Comparison of ENCODE assay signal across 19 cellular contexts in the genomic region with DNA sequence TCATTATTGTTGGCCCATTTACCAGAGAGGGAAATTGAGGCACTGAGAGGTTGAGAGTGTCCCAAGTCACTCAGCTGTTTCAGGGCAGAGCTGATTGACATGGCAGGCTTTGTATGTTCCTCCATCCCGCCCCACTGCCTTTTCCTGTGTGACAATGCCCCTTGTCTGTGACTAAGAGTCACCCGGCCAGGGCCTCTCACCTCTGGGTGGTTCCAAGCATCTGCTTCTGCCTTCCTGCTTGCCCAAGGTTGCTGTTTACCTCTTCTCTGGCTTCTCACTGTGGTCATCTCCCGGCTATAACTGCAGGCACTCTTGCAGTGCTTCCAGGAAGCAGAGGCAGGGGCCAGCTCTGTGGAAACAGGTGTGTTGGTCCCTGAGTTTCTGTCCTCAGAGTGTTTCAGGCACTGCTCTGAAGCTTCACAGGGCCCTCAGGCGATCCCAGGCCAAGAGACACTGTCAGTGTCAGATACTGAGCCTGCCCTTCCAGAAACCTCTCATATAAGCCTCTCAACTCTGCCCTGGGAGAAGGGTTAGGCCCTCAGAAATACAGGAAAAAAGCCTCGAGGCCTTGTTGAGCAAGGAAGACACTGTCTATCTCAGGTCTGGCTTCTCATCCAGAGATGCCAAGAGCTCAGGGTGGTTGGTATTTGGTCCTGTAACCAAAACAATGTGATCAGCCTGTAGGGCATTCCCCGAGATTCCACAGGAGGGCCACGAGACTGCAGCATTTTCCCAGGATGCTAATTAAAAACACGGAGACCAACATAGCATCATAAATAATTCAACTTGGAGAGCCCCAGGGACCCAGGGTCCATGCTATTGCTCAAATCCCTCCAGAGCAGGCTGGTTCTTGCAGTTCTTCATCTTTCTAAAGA. TPM values are rescaled to one million over a fixed set of nuclear protein-coding genes. Genes with fewer than 3 reads are reported as not detected.
A peak's percentile ranks its signal among the peaks of the same experiment; 100 is the strongest.
DNase-seq lines count a peak whose midpoint lies in the region; ATAC-seq, FAIRE-seq and TF ChIP-seq lines count a peak whose summit lies in the region.
"Had no signal": no experiment of that assay in that cellular context is flagged by ENCODE, and none has a peak within 500 bp of the region (broad histone marks: within the 10 kb centered on the region; RNA-seq: fewer than 3 reads in every experiment).

No MANE protein-coding gene starts in this region.

- H3K27me3 ChIP-seq in HCT116 (ENCODE audit: insufficient read depth, low read length), result no peaks in the 10 kb centered on the region
- H3K27me3 ChIP-seq in H1 (replicated peaks in 1 of 4; ENCODE audit: control insufficient read depth in 3 of 4, extremely low read depth in 1 of 4, insufficient read depth in 3 of 4, low read length in 3 of 4), result no peaks in the 10 kb centered on the region
- peaks cover 0 to 38% (median 0%) of the 10 kb centered on the region in 3 experiments for H3K27me3 ChIP-seq in neuronal stem cell (ENCODE audit: control insufficient read depth in 3 of 3, insufficient read depth in 3 of 3, low read depth in 1 of 3, low read length in 3 of 3)
- no peaks in the 10 kb centered on the region for H3K27me3 ChIP-seq in tibial nerve
- H3K27me3 ChIP-seq: brain microvascular endothelial cell, tibial artery had no signal

- H3K36me3 ChIP-seq in HCT116 (ENCODE audit: control insufficient read depth in 1 of 2, insufficient read depth in 2 of 2, low read length in 2 of 2) (no peaks in the 10 kb centered on the region), H1 (ENCODE audit: control insufficient read depth in 2 of 4, insufficient read depth in 4 of 4, low read length in 3 of 4) (no peaks in the 10 kb centered on the region), neuronal stem cell (replicated peaks in 1 of 2; ENCODE audit: control insufficient read depth in 2 of 2, insufficient read depth in 2 of 2, low read length in 2 of 2) (no peaks in the 10 kb centered on the region), tibial nerve (no peaks in the 10 kb centered on the region)
- H3K36me3 ChIP-seq: brain microvascular endothelial cell, prostate gland, tibial artery had no signal

- H3K9ac ChIP-seq in HCT116 (ENCODE audit: low read length), result no peak overlapping the region
- H3K9ac ChIP-seq in H1 (replicated peaks in 1 of 4; ENCODE audit: extremely low read depth in 1 of 4, low read depth in 3 of 4, low read length in 3 of 4), result no peak overlapping the region
- H3K9ac ChIP-seq in neuronal stem cell (ENCODE audit: low read depth, low read length, poor library complexity), result no peak overlapping the region

- no peak overlapping the region for H2BK15ac ChIP-seq in H1 (ENCODE audit: low read length)
- no peak overlapping the region for H2BK15ac ChIP-seq in neuronal stem cell (ENCODE audit: low read length)

- no peak overlapping the region for H3K23ac ChIP-seq in H1 (ENCODE audit: insufficient read length)
- H3K23ac ChIP-seq in neuronal stem cell (ENCODE audit: low read depth, low read length, poor library complexity), result no peak overlapping the region

- H3K9me2 ChIP-seq in HCT116 (ENCODE audit: insufficient read depth), result no peaks in the 10 kb centered on the region

- CTCF ChIA-PET in HCT116 (lab: Charles Lee) (no interaction called here), H1 (lab: Charles Lee; ENCODE audit: partially characterized antibody) (interaction anchor here (1.1 to 2.9 kb wide), 8 partner anchors 9 to 140 kb away, joined by 3 to 16 read pairs (median 4); no protein-coding TSS in a partner anchor)

- H2BK120ac ChIP-seq in H1 (replicated peaks; ENCODE audit: low read depth, low read length) (no peak overlapping the region), neuronal stem cell (ENCODE audit: low read depth, low read length) (no peak overlapping the region)

- no peak overlapping the region; the same call in 1 of the 2 replicates for H4K8ac ChIP-seq in H1 (ENCODE audit: extremely low read depth, insufficient read depth, low read length)
- no peak overlapping the region for H4K8ac ChIP-seq in neuronal stem cell (ENCODE audit: low read depth, low read length)

- no peak overlapping the region for H3K4me3 ChIP-seq in HCT116 (replicated peaks in 1 of 2; ENCODE audit: low read depth in 1 of 2, low read length in 2 of 2)
- no peak overlapping the region for H3K4me3 ChIP-seq in H1 (ENCODE audit: extremely low read depth in 1 of 4, insufficient read depth in 2 of 4, low read depth in 3 of 4, low read length in 4 of 4)
- no peak overlapping the region for H3K4me3 ChIP-seq in neuronal stem cell (ENCODE audit: low read length in 2 of 2)
- H3K4me3 ChIP-seq in tibial nerve, result no peak overlapping the region
- H3K4me3 ChIP-seq: prostate gland, tibial artery had no signal

- H2BK20ac ChIP-seq in H1 (ENCODE audit: low read length), result no peak overlapping the region

- WGBS in H1 (ENCODE audit: extremely low coverage in 1 of 2, insufficient coverage in 1 of 2, insufficient read length in 1 of 2, insufficient replicate concordance in 2 of 2, low coverage in 1 of 2, low lambda C conversion rate in 2 of 2, missing lambda C conversion rate in 1 of 2), 2 experiments, result 80% methylated on average over 8 of the region's 8 CpGs; no CpG with 5 or more reads in 1 of the 2 experiments
- no CpG with 5 or more reads among the region's 8 CpGs for WGBS in neuronal stem cell (ENCODE audit: extremely low coverage in 2 of 2, insufficient read length in 2 of 2, insufficient replicate concordance in 1 of 2), 2 donors
- 64 to 74% methylated on average over 8 of the region's 8 CpGs for WGBS in tibial nerve, 2 donors

- H3K9me3 ChIP-seq in HCT116 (ENCODE audit: control insufficient read depth in 1 of 2, insufficient read depth in 1 of 2, low read depth in 1 of 2, low read length in 2 of 2), result no peaks in the 10 kb centered on the region
- no peaks in the 10 kb centered on the region for H3K9me3 ChIP-seq in H1 (ENCODE audit: insufficient read depth in 2 of 2, low read depth in 1 of 2, low read length in 1 of 2)
- H3K9me3 ChIP-seq in neuronal stem cell (replicated peaks in 1 of 2; ENCODE audit: control insufficient read depth in 2 of 2, insufficient read depth in 1 of 2, low read depth in 1 of 2, low read length in 2 of 2), result no peaks in the 10 kb centered on the region
- no peaks in the 10 kb centered on the region for H3K9me3 ChIP-seq in tibial nerve
- H3K9me3 ChIP-seq: prostate gland, tibial artery had no signal

- H4K20me1 ChIP-seq in HCT116 (ENCODE audit: insufficient read depth) (no peaks in the 10 kb centered on the region), H1 (replicated peaks in 1 of 2; ENCODE audit: control insufficient read depth in 1 of 2, insufficient read depth in 2 of 2, low read length in 2 of 2) (no peaks in the 10 kb centered on the region)

- POLR2A ChIA-PET in HCT116 (lab: Charles Lee), result no interaction called here
- POLR2A ChIA-PET in H1 (lab: Charles Lee; ENCODE audit: partially characterized antibody), result interaction anchor here (1.2 kb wide), 1 partner anchor 43 kb away, joined by 5 read pairs; the partner anchor contains the start of gene PROM1

- no peak overlapping the region for H3K4ac ChIP-seq in H1 (replicated peaks; ENCODE audit: insufficient read length, low read depth, low read length)
- H3K4ac ChIP-seq in neuronal stem cell (ENCODE audit: low read length), result no peak overlapping the region

- H2AFZ ChIP-seq in HCT116 (ENCODE audit: low read depth, low read length, poor library complexity, severe bottlenecking) (no peak overlapping the region), H1 (ENCODE audit: low read length) (no peak overlapping the region), neuronal stem cell (ENCODE audit: low read length) (peak overlapping the region; percentile 25)

- TF ChIP-seq RAD21 in HCT116 (IDR thresholded peaks at IDR 0.05; ENCODE audit: low read depth) (no peak), H1 (IDR thresholded peaks at IDR 0.05 in 1 of 2, conservative IDR thresholded peaks at IDR 0.05 in 1 of 2; ENCODE audit: low read depth in 2 of 2, low read length in 2 of 2) (peak; percentile 20 to 37; a peak in 3 of 4 replicates)

- no peak overlapping the region for H4K5ac ChIP-seq in H1 (ENCODE audit: insufficient read length, low read depth, low read length)

- H4K91ac ChIP-seq in H1 (replicated peaks; ENCODE audit: insufficient read length, low read length) (no peak overlapping the region), neuronal stem cell (ENCODE audit: low read depth, low read length, poor library complexity) (no peak overlapping the region)

- FAIRE-seq in H1 (lab: Jason Lieb, UNC), result no peak
- FAIRE-seq: frontal cortex, GM12891, islet of Langerhans had no signal

- ATAC-seq in activated naive CD4-positive, alpha-beta T cell treated with anti-CD3 and anti-CD28 coated beads, Interleukin-2, amount 50 U/mL, for 72 hours, result no peak
- peak; percentile 54; the same call in 1 of the 2 replicates for ATAC-seq in HCT116
- ATAC-seq in HG03571 (IDR thresholded peaks at IDR 0.05; ENCODE audit: unreplicated experiment), result no peak
- no peak for ATAC-seq in GM18498 (IDR thresholded peaks at IDR 0.05; ENCODE audit: unreplicated experiment)

- H3K56ac ChIP-seq in H1 (replicated peaks; ENCODE audit: insufficient read length, low read depth, low read length), result no peak overlapping the region

- intact Hi-C loops in HCT116 (cut with micrococcal nuclease), result no loop called here

- H3K23me2 ChIP-seq in H1 (ENCODE audit: low read depth, low read length), result no peaks in the 10 kb centered on the region

- H3K14ac ChIP-seq in H1 (ENCODE audit: insufficient read length), result no peak overlapping the region
- no peak overlapping the region for H3K14ac ChIP-seq in neuronal stem cell (ENCODE audit: low read length)

- no peak overlapping the region for H3K18ac ChIP-seq in H1 (ENCODE audit: extremely low read depth, low read length)
- H3K18ac ChIP-seq in neuronal stem cell (ENCODE audit: low read length), result peak overlapping the region; percentile 39

- RAD21 ChIA-PET in HCT116 (lab: Charles Lee; ENCODE audit: low non-redundant PET in 1 of 2, low total read pairs in 2 of 2, uncharacterized antibody in 2 of 2, unreplicated experiment in 2 of 2), result no interaction called here

- peaks cover 4% of the 10 kb centered on the region in 2 donors for H3K36me3 Mint-ChIP-seq in activated naive CD4-positive, alpha-beta T cell treated with anti-CD3 and anti-CD28 coated beads, Interleukin-2, amount 50 U/mL, for 72 hours

- H2AK5ac ChIP-seq in H1 (ENCODE audit: low read depth, low read length) (no peak overlapping the region), neuronal stem cell (ENCODE audit: low read depth, low read length) (no peak overlapping the region)

- no peak for TF ChIP-seq CTCF in HCT116 (IDR thresholded peaks at IDR 0.05 in 2 of 3, conservative IDR thresholded peaks at IDR 0.05 in 1 of 3; ENCODE audit: borderline replicate concordance in 1 of 3, insufficient read depth in 1 of 3, low read depth in 2 of 3, low read length in 2 of 3)
- no peak for TF ChIP-seq CTCF in H1 (IDR thresholded peaks at IDR 0.05; ENCODE audit: control extremely low read depth in 1 of 3, insufficient read depth in 1 of 3, low read depth in 1 of 3, low read length in 3 of 3)
- TF ChIP-seq CTCF in tibial nerve (IDR thresholded peaks at IDR 0.05), result no peak

- H3K9me3 Mint-ChIP-seq in activated naive CD4-positive, alpha-beta T cell treated with anti-CD3 and anti-CD28 coated beads, Interleukin-2, amount 50 U/mL, for 72 hours, result peaks cover 7 to 8% of the 10 kb centered on the region in 2 donors

- H3K27ac ChIP-seq in HCT116 (ENCODE audit: low read depth, low read length) (no peak overlapping the region), H1 (ENCODE audit: low read depth, low read length) (no peak overlapping the region), neuronal stem cell (replicated peaks; ENCODE audit: low read length) (no peak overlapping the region), tibial nerve (no peak overlapping the region)
- H3K27ac ChIP-seq: brain microvascular endothelial cell, prostate gland, tibial artery had no signal

- no peaks in the 10 kb centered on the region for H3K4me1 ChIP-seq in HCT116 (ENCODE audit: control insufficient read depth in 1 of 2, insufficient read depth in 2 of 2, low read length in 2 of 2)
- peaks cover 0 to 2% (median 0%) of the 10 kb centered on the region in 4 experiments; a peak in 2 of 7 replicates for H3K4me1 ChIP-seq in H1 (replicated peaks in 1 of 4; ENCODE audit: control insufficient read depth in 3 of 4, insufficient read depth in 4 of 4, low read length in 3 of 4)
- H3K4me1 ChIP-seq in neuronal stem cell (ENCODE audit: control insufficient read depth in 2 of 2, insufficient read depth in 1 of 2, low read depth in 1 of 2, low read length in 2 of 2), result peaks cover 0 to 2% of the 10 kb centered on the region in 2 donors
- peaks cover 0 to 6% (median 0%) of the 10 kb centered on the region in 4 donors for H3K4me1 ChIP-seq in tibial nerve
- H3K4me1 ChIP-seq: prostate gland had no signal

- TF ChIP-seq EP300 in H1 (IDR thresholded peaks at IDR 0.05; ENCODE audit: borderline replicate concordance in 1 of 2, low read depth in 2 of 2, low read length in 2 of 2) (no peak), tibial nerve (IDR thresholded peaks at IDR 0.05) (no peak)

- H2BK12ac ChIP-seq in H1 (ENCODE audit: low read depth, low read length), result no peak overlapping the region
- H2BK12ac ChIP-seq in neuronal stem cell (ENCODE audit: low read length), result no peak overlapping the region

- no peaks in the 10 kb centered on the region for H3K79me2 ChIP-seq in HCT116 (ENCODE audit: insufficient read depth, low read length)
- H3K79me2 ChIP-seq in H1 (ENCODE audit: control insufficient read depth in 1 of 2, insufficient read depth in 2 of 2, low read length in 2 of 2), result no peaks in the 10 kb centered on the region

- peak overlapping the region; percentile 60 to 62 for H3K27ac Mint-ChIP-seq in activated naive CD4-positive, alpha-beta T cell treated with anti-CD3 and anti-CD28 coated beads, Interleukin-2, amount 50 U/mL, for 72 hours

- H2BK5ac ChIP-seq in H1 (ENCODE audit: low read depth, low read length), result no peak overlapping the region
- no peak overlapping the region for H2BK5ac ChIP-seq in neuronal stem cell (ENCODE audit: low read length)

- DNase-seq in activated naive CD4-positive, alpha-beta T cell treated with anti-CD3 and anti-CD28 coated beads, Interleukin-2, amount 50 U/mL, for 72 hours (ENCODE audit: low spot score in 2 of 2), result no peak
- DNase-seq in activated naive CD4-positive, alpha-beta T cell (lab: John Stamatoyannopoulos, UW), result no peak
- DNase-seq in HCT116 (ENCODE audit: low read depth, low spot score), result no peak
- no peak for DNase-seq in H1 (ENCODE audit: low read depth in 1 of 2, low spot score in 2 of 2)
- DNase-seq in neuronal stem cell (ENCODE audit: low spot score), result no peak
- no peak for DNase-seq in tibial nerve (ENCODE audit: low spot score in 2 of 2)
- DNase-seq: activated CD4-positive, CD25-positive, alpha-beta regulatory T cell treated with anti-CD3 and anti-CD28 coated beads, Interleukin-2, amount 50 U/mL, for 72 hours; AML-193; brain microvascular endothelial cell; effector CD4-positive, alpha-beta T cell; NCI-H2171 treated with DMSO at 0.1 percent for 48 hours; OCI-M1; tibial artery had no signal

- TF ChIP-seq POLR2A in HCT116 (IDR thresholded peaks at IDR 0.05; ENCODE audit: borderline replicate concordance, extremely low read depth, insufficient read depth, insufficient read length), result no peak
- no peak for TF ChIP-seq POLR2A in H1 (IDR thresholded peaks at IDR 0.05; ENCODE audit: control extremely low read depth in 1 of 2, low read depth in 2 of 2, low read length in 2 of 2)
- TF ChIP-seq POLR2A in tibial nerve (IDR thresholded peaks at IDR 0.05), result no peak

- BruUV-seq in HCT116 (replicated peaks; lab: Mats Ljungman, UMichigan), result no TSS peak

- H3K79me1 ChIP-seq in H1 (ENCODE audit: low read depth, low read length), result no peaks in the 10 kb centered on the region
- H3K79me1 ChIP-seq in neuronal stem cell (ENCODE audit: low read depth, low read length), result no peaks in the 10 kb centered on the region

- H3K4me2 ChIP-seq in HCT116 (ENCODE audit: low read length) (no peak overlapping the region), H1 (ENCODE audit: insufficient read depth in 1 of 2, low read depth in 2 of 2, low read length in 2 of 2) (no peak overlapping the region), neuronal stem cell (ENCODE audit: insufficient read depth, low read length, poor library complexity, severe bottlenecking) (no peak overlapping the region)

RNA-seq across cellular contexts. Expression of gene PROM1, which starts 42.0 kb away (rescaled TPM):
- under 1 TPM; 0.06 to 0.41 TPM for total RNA-seq in activated naive CD4-positive, alpha-beta T cell treated with anti-CD3 and anti-CD28 coated beads, Interleukin-2, amount 50 U/mL, for 72 hours
- 17.7 TPM for total RNA-seq in HCT116 (2021; ENCODE audit: unreplicated experiment)
- 13.4 and 14.0 TPM in 2 replicates for polyA plus RNA-seq in HCT116 (2012)
- total RNA-seq in H1 (2021; fragmentation: NEBNext Ultra II Directional; extraction: Animal tissue kit (Norgen Biotek cat#: 25700)), result 59.7 and 65.4 TPM in 2 replicates
- polyA plus RNA-seq in H1 (2011; rRNA removed), result 23.2 and 36.0 TPM in 2 replicates
- 32.2 TPM for polyA plus RNA-seq in H1 (2011; cell fraction: cytosol; rRNA removed)
- polyA plus RNA-seq in H1 (2011; cell fraction: nucleus; rRNA removed), result 47.8 TPM
- polyA plus RNA-seq in H1 (2012, experiment 1 of 2), result 40.2 to 83.8 TPM (median 52.7 TPM) in 4 replicates
- polyA plus RNA-seq in H1 (2012, experiment 2 of 2), result 4.4 TPM
- polyA plus RNA-seq in H1 (2013, experiment 1 of 2), result 88.1 TPM
- polyA plus RNA-seq in H1 (2013, experiment 2 of 2), result 87.0 TPM
- 108 and 183 TPM in 2 replicates for polyA minus RNA-seq in H1 (2011; rRNA and poly(A)+ RNA removed)
- polyA minus RNA-seq in H1 (2011; cell fraction: cytosol; rRNA and poly(A)+ RNA removed), result 50.2 TPM
- polyA minus RNA-seq in H1 (2011; cell fraction: nucleus; rRNA and poly(A)+ RNA removed), result 68.7 TPM
- polyA plus RNA-seq in neuronal stem cell (2013, experiment 1 of 2), result 37.3 TPM
- 35.7 TPM for polyA plus RNA-seq in neuronal stem cell (2013, experiment 2 of 2)
- total RNA-seq in tibial nerve, result not detected

Comparison
In these comparisons a context has a peak if more than half of its experiments do, and no peak if none do; other contexts are left out.
1. RNA of gene PROM1, which starts 42.0 kb away (total RNA-seq): 59.7 to 65.4 TPM in H1 and 17.7 TPM in HCT116 (single experiment); 0.06 to 0.41 TPM in activated naive CD4-positive, alpha-beta T cell treated with anti-CD3 and anti-CD28 coated beads, Interleukin-2, amount 50 U/mL, for 72 hours and not detected in tibial nerve; every median in the first group is over 10 times any median in the second.